In the genomic region with DNA sequence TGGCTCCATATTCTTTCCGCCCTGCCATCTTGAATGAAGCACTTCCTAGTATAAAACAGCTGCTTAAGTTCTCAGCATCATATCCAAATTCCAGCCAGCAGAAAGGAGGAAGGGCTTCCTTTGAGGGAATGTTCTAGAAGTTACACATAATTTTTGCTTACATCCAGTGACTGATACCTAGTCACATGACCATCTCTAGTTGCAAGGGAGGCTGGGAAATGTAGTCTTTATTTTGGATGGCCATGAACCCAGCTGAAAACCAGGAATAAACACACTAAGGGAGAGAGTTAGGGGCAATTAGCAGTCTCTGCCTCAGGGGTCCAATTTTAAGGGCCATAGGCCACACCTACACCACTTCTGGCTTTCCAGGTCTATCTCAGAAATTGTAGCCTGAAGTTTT, we compare ENCODE assay signal across 1 cellular context.
A peak's percentile ranks its signal among the peaks of the same experiment; 100 is the strongest.
TF ChIP-seq lines count a peak whose summit lies in the region.

No MANE protein-coding gene starts in this region.

TF ChIP-seq in H1, 55 proteins besides CTCF, POLR2A, EP300 and RAD21:
- TF ChIP-seq RBBP5 (IDR thresholded peaks at IDR 0.05; ENCODE audit: borderline replicate concordance, low read depth, low read length) (no peak), MAFK (IDR thresholded peaks at IDR 0.05; ENCODE audit: low read depth, low read length) (no peak), CBX5 (IDR thresholded peaks at IDR 0.05; ENCODE audit: low read depth, low read length) (no peak), SIX5 (IDR thresholded peaks at IDR 0.05; ENCODE audit: low read depth, low read length) (peak; percentile 77), CHD2 (IDR thresholded peaks at IDR 0.05; ENCODE audit: low read length) (no peak), CBX8 (IDR thresholded peaks at IDR 0.05; ENCODE audit: borderline replicate concordance, low read depth, low read length) (no peak), YY1 (IDR thresholded peaks at IDR 0.05; ENCODE audit: low read depth, low read length) (0 out of 2 replicates have a peak, but pooled peaks have one; percentile 9)
- TF ChIP-seq, protein P1, sequence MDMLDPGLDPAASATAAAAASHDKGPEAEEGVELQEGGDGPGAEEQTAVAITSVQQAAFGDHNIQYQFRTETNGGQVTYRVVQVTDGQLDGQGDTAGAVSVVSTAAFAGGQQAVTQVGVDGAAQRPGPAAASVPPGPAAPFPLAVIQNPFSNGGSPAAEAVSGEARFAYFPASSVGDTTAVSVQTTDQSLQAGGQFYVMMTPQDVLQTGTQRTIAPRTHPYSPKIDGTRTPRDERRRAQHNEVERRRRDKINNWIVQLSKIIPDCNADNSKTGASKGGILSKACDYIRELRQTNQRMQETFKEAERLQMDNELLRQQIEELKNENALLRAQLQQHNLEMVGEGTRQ (IDR thresholded peaks at IDR 0.05; ENCODE audit: low read length), result peak; percentile 77
